In genomic region chr9:123929870-123930831, GRCh38 we compare ENCODE assay signal across 8 cellular contexts. TPM values are rescaled to one million over a fixed set of nuclear protein-coding genes. Genes with fewer than 3 reads are reported as not detected.
A peak's percentile ranks its signal among the peaks of the same experiment; 100 is the strongest.
DNase-seq lines count a peak whose midpoint lies in the region; ATAC-seq and TF ChIP-seq lines count a peak whose summit lies in the region.

Gene DENND1A, minus strand, starts transcription at chr9:123930126. Its CDS starts 221 bp downstream, at chr9:123929905.

- peak within 1 kb of the TSS; percentile 91 for H3K4me3 Mint-ChIP-seq in T-helper 1 cell treated with Interleukin-12 subunit alpha and Interleukin-12 subunit beta and Interleukin-4 antibody, amounts not matched to agents 30 μg/mL and 1 μg/mL, for 36 hours

- H3K4me3 ChIP-seq in GM12875 (ENCODE audit: low read depth, low read length) (peak within 1 kb of the TSS; percentile 60), psoas muscle (peak within 1 kb of the TSS; percentile 75), urinary bladder (ENCODE audit: low read depth, low read length) (peak within 1 kb of the TSS; percentile 99)

- intact Hi-C loops in left ventricle myocardium superior (cut with micrococcal nuclease) (no loop called here), psoas muscle (cut with DNase I) (no loop called here)

- DNase-seq in NCI-H1417 (lab: John Stamatoyannopoulos, UW), result peak; percentile 81 to 97 (median 96)
- peak in 55 of 56 donors; percentile 25 to 90 (median 78) for DNase-seq in amygdala (lab: John Stamatoyannopoulos, UW)
- peak; percentile 97 for DNase-seq in left ventricle myocardium superior
- DNase-seq in psoas muscle, result peak; percentile 94 to 95

- H3K4me1 ChIP-seq in psoas muscle, result peaks cover 30% of the 10 kb centered on the region
- peaks cover 3% of the 10 kb centered on the region for H3K4me1 ChIP-seq in urinary bladder (ENCODE audit: insufficient read depth)

- H3K9me3 ChIP-seq in psoas muscle, result no peaks in the 10 kb centered on the region

- ATAC-seq in HG02759 (IDR thresholded peaks at IDR 0.05; ENCODE audit: unreplicated experiment), result peak; percentile 81
- ATAC-seq in left ventricle myocardium superior, result peak; percentile 98
- ATAC-seq in psoas muscle, result peak; percentile 96 to 98 (median 97)

- H3K27me3 Mint-ChIP-seq in T-helper 1 cell treated with Interleukin-12 subunit alpha and Interleukin-12 subunit beta and Interleukin-4 antibody, amounts not matched to agents 30 μg/mL and 1 μg/mL, for 36 hours (ENCODE audit: low read depth), result peaks cover 18% of the 10 kb centered on the region

- TF ChIP-seq CTCF in GM12875 (IDR thresholded peaks at IDR 0.05; ENCODE audit: borderline replicate concordance, insufficient read depth, low read depth, low read length), result no peak
- TF ChIP-seq CTCF in psoas muscle (IDR thresholded peaks at IDR 0.05), result no peak

- H3K27ac Mint-ChIP-seq in T-helper 1 cell treated with Interleukin-12 subunit alpha and Interleukin-12 subunit beta and Interleukin-4 antibody, amounts not matched to agents 30 μg/mL and 1 μg/mL, for 36 hours, result peak within 1 kb of the TSS; percentile 84

- peaks cover 26% of the 10 kb centered on the region for H3K4me1 Mint-ChIP-seq in T-helper 1 cell treated with Interleukin-12 subunit alpha and Interleukin-12 subunit beta and Interleukin-4 antibody, amounts not matched to agents 30 μg/mL and 1 μg/mL, for 36 hours (ENCODE audit: low read depth)

- no peaks in the 10 kb centered on the region for H3K36me3 ChIP-seq in psoas muscle (ENCODE audit: insufficient read depth in 1 of 2, low read depth in 1 of 2)
- H3K36me3 ChIP-seq in urinary bladder (ENCODE audit: insufficient read depth), result no peaks in the 10 kb centered on the region

- peak within 1 kb of the TSS; percentile 67 for H3K27ac ChIP-seq in psoas muscle
- no peak within 1 kb of the TSS for H3K27ac ChIP-seq in urinary bladder (ENCODE audit: low read depth)

- no peaks in the 10 kb centered on the region for H3K27me3 ChIP-seq in psoas muscle (ENCODE audit: insufficient read depth in 3 of 3, low read length in 2 of 3)

- 6 to 12% (median 12%) methylated on average over 51 to 83 of the region's 83 CpGs for WGBS in psoas muscle, 3 donors
- 8% methylated on average over 83 of the region's 83 CpGs for WGBS in urinary bladder

- no peaks in the 10 kb centered on the region for H3K9me3 Mint-ChIP-seq in T-helper 1 cell treated with Interleukin-12 subunit alpha and Interleukin-12 subunit beta and Interleukin-4 antibody, amounts not matched to agents 30 μg/mL and 1 μg/mL, for 36 hours

- peaks cover 7% of the 10 kb centered on the region for H3K36me3 Mint-ChIP-seq in T-helper 1 cell treated with Interleukin-12 subunit alpha and Interleukin-12 subunit beta and Interleukin-4 antibody, amounts not matched to agents 30 μg/mL and 1 μg/mL, for 36 hours (ENCODE audit: low read depth)

RNA-seq across cellular contexts. Expression of gene DENND1A, which starts in this region (rescaled TPM):
- total RNA-seq in left ventricle myocardium superior, result 12.9 TPM
- total RNA-seq in psoas muscle, result 10 to 100 TPM; 13.2 to 17.3 (median 14.7) TPM
- polyA plus RNA-seq in psoas muscle, result 10 to 100 TPM in 1 of 3 donors, 1 to 10 TPM in 2; 6.1 to 17.3 (median 8.7) TPM
- 20.2 TPM for total RNA-seq in urinary bladder
- polyA plus RNA-seq in urinary bladder, result 14.8 TPM
